ENCODE assay signal across 1 cellular context in the genomic region with DNA sequence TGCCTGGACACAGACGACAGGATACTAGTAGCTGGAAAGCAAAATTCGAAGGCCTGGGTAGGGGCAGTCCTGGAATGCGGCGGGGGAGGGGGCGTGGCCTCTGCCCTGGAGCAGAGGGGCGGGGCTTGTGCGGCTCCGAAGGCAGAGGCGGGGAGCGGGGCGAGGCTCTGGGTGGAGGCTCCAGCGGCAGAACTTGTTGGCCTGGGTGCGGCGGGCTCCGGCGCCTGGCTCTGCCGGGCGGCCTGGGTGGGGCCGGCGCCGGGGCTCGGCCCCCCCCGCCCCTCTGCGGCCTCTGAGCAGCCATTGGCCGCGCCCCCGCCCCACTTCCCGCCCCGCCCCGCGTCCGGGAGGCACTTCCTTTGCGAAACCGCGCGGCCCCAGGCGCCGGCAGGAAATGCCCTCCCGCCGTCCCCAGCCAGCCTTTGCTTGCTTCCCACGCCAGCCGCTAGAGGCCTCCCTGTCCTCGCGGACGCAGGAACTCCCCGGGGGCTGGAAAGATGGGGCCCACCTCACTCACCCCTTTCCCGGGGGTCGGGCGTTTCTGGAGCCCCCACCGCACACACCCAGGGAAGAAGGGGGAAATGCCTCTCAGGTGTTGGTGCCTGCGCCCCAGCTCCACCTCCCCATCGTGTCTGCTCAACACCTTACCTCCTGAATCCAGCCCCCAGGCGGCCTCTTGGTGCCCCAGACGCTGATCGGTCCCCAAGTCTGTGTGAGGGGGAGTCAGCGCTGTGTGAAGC.
TF ChIP-seq lines count a peak whose summit lies in the region.

No MANE protein-coding gene starts in this region.

TF ChIP-seq in SK-N-SH, 30 proteins besides CTCF, POLR2A, EP300 and RAD21 (continued from another document):
- TF ChIP-seq, protein P1, sequence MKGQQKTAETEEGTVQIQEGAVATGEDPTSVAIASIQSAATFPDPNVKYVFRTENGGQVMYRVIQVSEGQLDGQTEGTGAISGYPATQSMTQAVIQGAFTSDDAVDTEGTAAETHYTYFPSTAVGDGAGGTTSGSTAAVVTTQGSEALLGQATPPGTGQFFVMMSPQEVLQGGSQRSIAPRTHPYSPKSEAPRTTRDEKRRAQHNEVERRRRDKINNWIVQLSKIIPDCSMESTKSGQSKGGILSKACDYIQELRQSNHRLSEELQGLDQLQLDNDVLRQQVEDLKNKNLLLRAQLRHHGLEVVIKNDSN (IDR thresholded peaks at IDR 0.05; ENCODE audit: borderline replicate concordance, low read depth), result no peak
- TF ChIP-seq, protein P2, sequence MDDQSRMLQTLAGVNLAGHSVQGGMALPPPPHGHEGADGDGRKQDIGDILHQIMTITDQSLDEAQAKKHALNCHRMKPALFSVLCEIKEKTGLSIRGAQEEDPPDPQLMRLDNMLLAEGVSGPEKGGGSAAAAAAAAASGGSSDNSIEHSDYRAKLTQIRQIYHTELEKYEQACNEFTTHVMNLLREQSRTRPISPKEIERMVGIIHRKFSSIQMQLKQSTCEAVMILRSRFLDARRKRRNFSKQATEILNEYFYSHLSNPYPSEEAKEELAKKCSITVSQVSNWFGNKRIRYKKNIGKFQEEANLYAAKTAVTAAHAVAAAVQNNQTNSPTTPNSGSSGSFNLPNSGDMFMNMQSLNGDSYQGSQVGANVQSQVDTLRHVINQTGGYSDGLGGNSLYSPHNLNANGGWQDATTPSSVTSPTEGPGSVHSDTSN (IDR thresholded peaks at IDR 0.05), result peak; percentile 60
- TF ChIP-seq GATA2 (CRISPR knock-in tag; IDR thresholded peaks at IDR 0.05) (no peak), NRF1 (IDR thresholded peaks at IDR 0.05; ENCODE audit: low read depth, low read length) (no peak), FOXM1 (IDR thresholded peaks at IDR 0.05; ENCODE audit: low read depth) (no peak), JUND (IDR thresholded peaks at IDR 0.05) (peak; percentile 34), FOSL2 (IDR thresholded peaks at IDR 0.05; ENCODE audit: borderline replicate concordance, low read depth) (peak; percentile 3; the same call in 1 of the 2 replicates), SIN3A (IDR thresholded peaks at IDR 0.05; ENCODE audit: borderline replicate concordance, low read depth, low read length) (no peak), GABPA (IDR thresholded peaks at IDR 0.05; ENCODE audit: low read depth) (peak; percentile 76), RCOR1 (IDR thresholded peaks at IDR 0.05; ENCODE audit: low read length) (no peak), TEAD4 (IDR thresholded peaks at IDR 0.05; ENCODE audit: borderline replicate concordance, insufficient read depth) (peak; percentile 70; the same call in 1 of the 2 replicates), MXI1 (IDR thresholded peaks at IDR 0.05; ENCODE audit: low read depth, low read length) (no peak), CHD2 (IDR thresholded peaks at IDR 0.05; ENCODE audit: low read length, partially characterized antibody) (no peak), YY1 (IDR thresholded peaks at IDR 0.05; ENCODE audit: low read depth) (peak; percentile 39; the same call in 1 of the 2 replicates), ELF1 (IDR thresholded peaks at IDR 0.05) (peak; percentile 61; the same call in 1 of the 2 replicates), FOXJ3 (CRISPR knock-in tag; IDR thresholded peaks at IDR 0.05) (no peak), TCF12 (IDR thresholded peaks at IDR 0.05) (no peak; the same call in 1 of the 2 replicates), NFIC (IDR thresholded peaks at IDR 0.05; ENCODE audit: borderline replicate concordance) (no peak), MEF2A (IDR thresholded peaks at IDR 0.05; ENCODE audit: borderline replicate concordance, low read depth) (no peak), RFX5 (IDR thresholded peaks at IDR 0.05; ENCODE audit: low read length) (no peak), SMC3 (IDR thresholded peaks at IDR 0.05; ENCODE audit: low read depth, low read length) (peak; percentile 43), EZH2phosphoT487 (IDR thresholded peaks at IDR 0.05; ENCODE audit: borderline replicate concordance, low read depth) (no peak), POLR2AphosphoS5 (IDR thresholded peaks at IDR 0.05; ENCODE audit: low read depth, low read length) (peak; percentile 38)
- TF ChIP-seq, protein P3, sequence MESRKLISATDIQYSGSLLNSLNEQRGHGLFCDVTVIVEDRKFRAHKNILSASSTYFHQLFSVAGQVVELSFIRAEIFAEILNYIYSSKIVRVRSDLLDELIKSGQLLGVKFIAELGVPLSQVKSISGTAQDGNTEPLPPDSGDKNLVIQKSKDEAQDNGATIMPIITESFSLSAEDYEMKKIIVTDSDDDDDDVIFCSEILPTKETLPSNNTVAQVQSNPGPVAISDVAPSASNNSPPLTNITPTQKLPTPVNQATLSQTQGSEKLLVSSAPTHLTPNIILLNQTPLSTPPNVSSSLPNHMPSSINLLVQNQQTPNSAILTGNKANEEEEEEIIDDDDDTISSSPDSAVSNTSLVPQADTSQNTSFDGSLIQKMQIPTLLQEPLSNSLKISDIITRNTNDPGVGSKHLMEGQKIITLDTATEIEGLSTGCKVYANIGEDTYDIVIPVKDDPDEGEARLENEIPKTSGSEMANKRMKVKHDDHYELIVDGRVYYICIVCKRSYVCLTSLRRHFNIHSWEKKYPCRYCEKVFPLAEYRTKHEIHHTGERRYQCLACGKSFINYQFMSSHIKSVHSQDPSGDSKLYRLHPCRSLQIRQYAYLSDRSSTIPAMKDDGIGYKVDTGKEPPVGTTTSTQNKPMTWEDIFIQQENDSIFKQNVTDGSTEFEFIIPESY (IDR thresholded peaks at IDR 0.05; ENCODE audit: borderline replicate concordance, low read depth), result peak; percentile 28
- TF ChIP-seq, protein P4, sequence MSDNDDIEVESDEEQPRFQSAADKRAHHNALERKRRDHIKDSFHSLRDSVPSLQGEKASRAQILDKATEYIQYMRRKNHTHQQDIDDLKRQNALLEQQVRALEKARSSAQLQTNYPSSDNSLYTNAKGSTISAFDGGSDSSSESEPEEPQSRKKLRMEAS (IDR thresholded peaks at IDR 0.05; ENCODE audit: low read depth), result peak; percentile 59; the same call in 1 of the 2 replicates
- TF ChIP-seq, protein P5, sequence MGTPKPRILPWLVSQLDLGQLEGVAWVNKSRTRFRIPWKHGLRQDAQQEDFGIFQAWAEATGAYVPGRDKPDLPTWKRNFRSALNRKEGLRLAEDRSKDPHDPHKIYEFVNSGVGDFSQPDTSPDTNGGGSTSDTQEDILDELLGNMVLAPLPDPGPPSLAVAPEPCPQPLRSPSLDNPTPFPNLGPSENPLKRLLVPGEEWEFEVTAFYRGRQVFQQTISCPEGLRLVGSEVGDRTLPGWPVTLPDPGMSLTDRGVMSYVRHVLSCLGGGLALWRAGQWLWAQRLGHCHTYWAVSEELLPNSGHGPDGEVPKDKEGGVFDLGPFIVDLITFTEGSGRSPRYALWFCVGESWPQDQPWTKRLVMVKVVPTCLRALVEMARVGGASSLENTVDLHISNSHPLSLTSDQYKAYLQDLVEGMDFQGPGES (IDR thresholded peaks at IDR 0.05; ENCODE audit: low read depth, low read length), result no peak
- TF ChIP-seq, protein P6, sequence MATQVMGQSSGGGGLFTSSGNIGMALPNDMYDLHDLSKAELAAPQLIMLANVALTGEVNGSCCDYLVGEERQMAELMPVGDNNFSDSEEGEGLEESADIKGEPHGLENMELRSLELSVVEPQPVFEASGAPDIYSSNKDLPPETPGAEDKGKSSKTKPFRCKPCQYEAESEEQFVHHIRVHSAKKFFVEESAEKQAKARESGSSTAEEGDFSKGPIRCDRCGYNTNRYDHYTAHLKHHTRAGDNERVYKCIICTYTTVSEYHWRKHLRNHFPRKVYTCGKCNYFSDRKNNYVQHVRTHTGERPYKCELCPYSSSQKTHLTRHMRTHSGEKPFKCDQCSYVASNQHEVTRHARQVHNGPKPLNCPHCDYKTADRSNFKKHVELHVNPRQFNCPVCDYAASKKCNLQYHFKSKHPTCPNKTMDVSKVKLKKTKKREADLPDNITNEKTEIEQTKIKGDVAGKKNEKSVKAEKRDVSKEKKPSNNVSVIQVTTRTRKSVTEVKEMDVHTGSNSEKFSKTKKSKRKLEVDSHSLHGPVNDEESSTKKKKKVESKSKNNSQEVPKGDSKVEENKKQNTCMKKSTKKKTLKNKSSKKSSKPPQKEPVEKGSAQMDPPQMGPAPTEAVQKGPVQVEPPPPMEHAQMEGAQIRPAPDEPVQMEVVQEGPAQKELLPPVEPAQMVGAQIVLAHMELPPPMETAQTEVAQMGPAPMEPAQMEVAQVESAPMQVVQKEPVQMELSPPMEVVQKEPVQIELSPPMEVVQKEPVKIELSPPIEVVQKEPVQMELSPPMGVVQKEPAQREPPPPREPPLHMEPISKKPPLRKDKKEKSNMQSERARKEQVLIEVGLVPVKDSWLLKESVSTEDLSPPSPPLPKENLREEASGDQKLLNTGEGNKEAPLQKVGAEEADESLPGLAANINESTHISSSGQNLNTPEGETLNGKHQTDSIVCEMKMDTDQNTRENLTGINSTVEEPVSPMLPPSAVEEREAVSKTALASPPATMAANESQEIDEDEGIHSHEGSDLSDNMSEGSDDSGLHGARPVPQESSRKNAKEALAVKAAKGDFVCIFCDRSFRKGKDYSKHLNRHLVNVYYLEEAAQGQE (IDR thresholded peaks at IDR 0.05; ENCODE audit: low read depth, low read length), result no peak
- TF ChIP-seq, protein P7, sequence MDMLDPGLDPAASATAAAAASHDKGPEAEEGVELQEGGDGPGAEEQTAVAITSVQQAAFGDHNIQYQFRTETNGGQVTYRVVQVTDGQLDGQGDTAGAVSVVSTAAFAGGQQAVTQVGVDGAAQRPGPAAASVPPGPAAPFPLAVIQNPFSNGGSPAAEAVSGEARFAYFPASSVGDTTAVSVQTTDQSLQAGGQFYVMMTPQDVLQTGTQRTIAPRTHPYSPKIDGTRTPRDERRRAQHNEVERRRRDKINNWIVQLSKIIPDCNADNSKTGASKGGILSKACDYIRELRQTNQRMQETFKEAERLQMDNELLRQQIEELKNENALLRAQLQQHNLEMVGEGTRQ (IDR thresholded peaks at IDR 0.05; ENCODE audit: borderline replicate concordance, low read depth, low read length), result no peak
